ENCODE assay signal across 9 cellular contexts in genomic region chr15:90553248-90553745, GRCh38. TPM values are rescaled to one million over a fixed set of nuclear protein-coding genes. Genes with fewer than 3 reads are reported as not detected.
A peak's percentile ranks its signal among the peaks of the same experiment; 100 is the strongest.
DNase-seq lines count a peak whose midpoint lies in the region; ATAC-seq, FAIRE-seq and TF ChIP-seq lines count a peak whose summit lies in the region.
"Had no signal": no experiment of that assay in that cellular context is flagged by ENCODE, and none has a peak within 500 bp of the region (broad histone marks: within the 10 kb centered on the region; RNA-seq: fewer than 3 reads in every experiment).

No MANE protein-coding gene starts in this region.

- FAIRE-seq in RCC 7860 (lab: Jason Lieb, UNC) = no peak

- peak overlapping the region; percentile 60 to 86 (median 81) for H3K27ac ChIP-seq in heart right ventricle
- H3K27ac ChIP-seq in skin epidermis = peak overlapping the region in 11 of 21 experiments; percentile 13 to 85 (median 57)

- H3K9me3 ChIP-seq in adipocyte (ENCODE audit: control insufficient read depth, low read length) (no peaks in the 10 kb centered on the region), heart right ventricle (no peaks in the 10 kb centered on the region)

- H3K36me3 ChIP-seq in adipocyte (ENCODE audit: control insufficient read depth, insufficient read depth, low read length, severe bottlenecking) (peaks cover 3% of the 10 kb centered on the region), heart right ventricle (peaks cover 0 to 28% (median 5%) of the 10 kb centered on the region in 9 donors)

- 18 to 30% methylated on average over 7 of the region's 7 CpGs for WGBS in heart right ventricle, 2 donors

- H3K4me1 ChIP-seq in adipocyte (ENCODE audit: control insufficient read depth, insufficient read depth, low read length) (peaks cover 41% of the 10 kb centered on the region), heart right ventricle (peaks cover 22 to 83% (median 66%) of the 10 kb centered on the region in 9 donors)

- H3K9ac ChIP-seq in adipocyte (ENCODE audit: low read length) = peak overlapping the region; percentile 76

- peak; percentile 41 to 76 (median 66) for ATAC-seq in heart right ventricle
- no peak for ATAC-seq in HG03460 (IDR thresholded peaks at IDR 0.05; ENCODE audit: unreplicated experiment)

- peak overlapping the region; percentile 69 for H3K4me3 ChIP-seq in adipocyte (ENCODE audit: low read length)
- H3K4me3 ChIP-seq in heart right ventricle = peak overlapping the region in 1 of 10 donors; percentile 17
- no peak overlapping the region for H3K4me3 ChIP-seq in skin epidermis

- TF ChIP-seq CTCF in heart right ventricle (IDR thresholded peaks at IDR 0.05) = no peak

- intact Hi-C loops in heart right ventricle (cut with DNase I) = no loop called here

- DNase-seq in CD1c-positive myeloid dendritic cell (ENCODE audit: extremely low spot score) (peak; percentile 41), adipocyte (ENCODE audit: low read depth) (peak; percentile 95), heart right ventricle (no peak), cortex of kidney (lab: John Stamatoyannopoulos, UW) (no peak), RCC 7860 (ENCODE audit: low spot score) (no peak), Kasumi-1 (lab: John Stamatoyannopoulos, UW) (no peak)
- DNase-seq: SHP77 had no signal

- H3K27me3 ChIP-seq in adipocyte (replicated peaks; ENCODE audit: control insufficient read depth, insufficient read depth, low read length) = no peaks in the 10 kb centered on the region
- H3K27me3 ChIP-seq in heart right ventricle = no peaks in the 10 kb centered on the region

RNA-seq across cellular contexts. Expression of gene CRTC3, which starts 23.6 kb away (rescaled TPM):
- total RNA-seq in heart right ventricle = 10 to 100 TPM; 25.1 to 34.9 (median 29.4) TPM
- polyA plus RNA-seq in heart right ventricle = 10 to 100 TPM; 11.5 to 12.8 TPM

Comparison
In these comparisons a context has a peak if more than half of its experiments do, and no peak if none do; other contexts are left out.
1. DNase-seq: peak in CD1c-positive myeloid dendritic cell (single experiment) and adipocyte (single experiment); none in heart right ventricle (0 of 2), cortex of kidney (single experiment), RCC 7860 (single experiment) and Kasumi-1 (0 of 2).